15 cellular contexts compared by ENCODE assay signal in genomic region chr1:168202941-168203654, GRCh38. TPM values are rescaled to one million over a fixed set of nuclear protein-coding genes. Genes with fewer than 3 reads are reported as not detected.
DNase-seq lines count a peak whose midpoint lies in the region; ATAC-seq, FAIRE-seq and TF ChIP-seq lines count a peak whose summit lies in the region.
"Had no signal": no experiment of that assay in that cellular context is flagged by ENCODE, and none has a peak within 500 bp of the region (broad histone marks: within the 10 kb centered on the region; RNA-seq: fewer than 3 reads in every experiment).

No MANE protein-coding gene starts in this region.

- no peak overlapping the region for H3K4me3 Mint-ChIP-seq in stimulated activated memory B cell treated with anti-CD40 and anti-IgM and Interleukin-4, amounts not matched to agents 10 μg/mL and 1 μg/mL and 100 μg/mL, for 72 hours
- H3K4me3 Mint-ChIP-seq: B cell; naive thymus-derived CD8-positive, alpha-beta T cell had no signal

- peaks cover 2% of the 10 kb centered on the region; the same call in 1 of the 2 replicates for H3K4me1 ChIP-seq in IMR-90 (ENCODE audit: control insufficient read depth, insufficient read depth, low read length)

- DNase-seq in AG08395 (ENCODE audit: low spot score) = peak; percentile 96
- DNase-seq in IMR-90 = peak; percentile 81
- peak; percentile 42 for DNase-seq in bronchial epithelial cell (ENCODE audit: low read depth)
- DNase-seq in islet precursor cell = peak; percentile 76
- no peak for DNase-seq in putamen (ENCODE audit: low spot score)
- no peak for DNase-seq in left colon
- DNase-seq: activated CD4-positive, alpha-beta T cell treated with anti-CD3 and anti-CD28 coated beads, Interleukin-2, amount 50 U/mL, for 1 hour; effector CD8-positive, alpha-beta T cell; naive thymus-derived CD8-positive, alpha-beta T cell; NCI-H69; SK-N-SH had no signal

- H3K36me3 ChIP-seq in IMR-90 (ENCODE audit: control insufficient read depth, insufficient read depth, low read length) = peaks cover 4% of the 10 kb centered on the region; the same call in 1 of the 2 replicates
- peaks cover 2% of the 10 kb centered on the region for H3K36me3 ChIP-seq in bronchial epithelial cell (ENCODE audit: control insufficient read depth, insufficient read depth, low read length)

- dilution Hi-C loops in IMR-90 (cut with HindIII; ENCODE audit: low sequenced_read_pairs, unreplicated experiment) = no loop called here

- no peak overlapping the region for H2AK9ac ChIP-seq in IMR-90 (replicated peaks; ENCODE audit: low read depth, low read length, poor library complexity)

- no peak for TF ChIP-seq POLR2A in IMR-90 (IDR thresholded peaks at IDR 0.05; ENCODE audit: low read depth, low read length)

- TF ChIP-seq CTCF in IMR-90 (conservative IDR thresholded peaks at IDR 0.05; ENCODE audit: low read depth, low read length) (no peak), bronchial epithelial cell (IDR thresholded peaks at IDR 0.05; ENCODE audit: insufficient read depth, low read length, severe bottlenecking) (no peak)

- CTCF ChIA-PET in IMR-90 (lab: Yijun Ruan, JAX) = no interaction called here

- no CpG with 5 or more reads among the region's 1 CpG for WGBS in IMR-90 (ENCODE audit: extremely low coverage in 2 of 2, insufficient read length in 1 of 2), 2 experiments

- FAIRE-seq in bronchial epithelial cell (lab: Jason Lieb, UNC) = peak; percentile 47
- FAIRE-seq: H54 had no signal

- no peak overlapping the region for H2AK5ac ChIP-seq in IMR-90 (ENCODE audit: low read depth, low read length)

- H3K9me1 ChIP-seq in IMR-90 (ENCODE audit: insufficient read depth, low read length) = no peaks in the 10 kb centered on the region

- H3K36me3 Mint-ChIP-seq in stimulated activated memory B cell treated with anti-CD40 and anti-IgM and Interleukin-4, amounts not matched to agents 10 μg/mL and 1 μg/mL and 100 μg/mL, for 72 hours = peaks cover 62% of the 10 kb centered on the region

- H2BK15ac ChIP-seq in IMR-90 (ENCODE audit: low read depth, low read length) = no peak overlapping the region

- H4K91ac ChIP-seq in IMR-90 (ENCODE audit: insufficient read depth, low read depth, low read length) = no peak overlapping the region

- no peaks in the 10 kb centered on the region for H3K27me3 Mint-ChIP-seq in stimulated activated memory B cell treated with anti-CD40 and anti-IgM and Interleukin-4, amounts not matched to agents 10 μg/mL and 1 μg/mL and 100 μg/mL, for 72 hours
- H3K27me3 Mint-ChIP-seq: B cell; naive thymus-derived CD8-positive, alpha-beta T cell had no signal

- H2BK20ac ChIP-seq in IMR-90 (ENCODE audit: low read depth, low read length) = no peak overlapping the region

- POLR2A ChIA-PET in IMR-90 (lab: Charles Lee; ENCODE audit: unreplicated experiment) = no interaction called here

- no peak overlapping the region for H2BK120ac ChIP-seq in IMR-90 (ENCODE audit: low read depth, low read length)

- in situ Hi-C loops in IMR-90 (cut with MboI; ENCODE audit: low sequenced_read_pairs) = no loop called here

- H2AFZ ChIP-seq in IMR-90 (replicated peaks; ENCODE audit: low read length, poor library complexity) = no peak overlapping the region

- H3K4ac ChIP-seq in IMR-90 (ENCODE audit: low read depth, low read length) = no peak overlapping the region

- H4K5ac ChIP-seq in IMR-90 (ENCODE audit: low read depth, low read length) = no peak overlapping the region

- no TSS peak for BruUV-seq in IMR-90 (replicated peaks; lab: Mats Ljungman, UMichigan)

- no peak overlapping the region for H3K14ac ChIP-seq in IMR-90 (replicated peaks; ENCODE audit: low read depth, low read length)

- no peak overlapping the region for H3K9ac ChIP-seq in IMR-90 (ENCODE audit: low read depth, low read length)
- H3K9ac ChIP-seq: SK-N-SH had no signal

- no peaks in the 10 kb centered on the region for H3K9me3 ChIP-seq in IMR-90 (ENCODE audit: control insufficient read depth, insufficient read depth, low read length)
- H3K9me3 ChIP-seq: SK-N-SH had no signal

- no peak overlapping the region for H4K8ac ChIP-seq in IMR-90 (ENCODE audit: low read depth in 2 of 2, low read length in 2 of 2)

- ATAC-seq in IMR-90 (ENCODE audit: low read depth) (peak; percentile 66), left colon (no peak), HG03159 (IDR thresholded peaks at IDR 0.05; ENCODE audit: unreplicated experiment) (no peak)
- ATAC-seq in stimulated activated memory B cell treated with anti-CD40 and anti-IgM and Interleukin-4, amounts not matched to agents 10 μg/mL and 1 μg/mL and 100 μg/mL, for 72 hours = no peak
- ATAC-seq: naive thymus-derived CD8-positive, alpha-beta T cell had no signal

- no peaks in the 10 kb centered on the region for H4K20me1 ChIP-seq in IMR-90 (ENCODE audit: insufficient read depth, low read length)

- peak overlapping the region; percentile 49 for H2BK5ac ChIP-seq in IMR-90 (ENCODE audit: low read depth, low read length, poor library complexity, severe bottlenecking)

- no peak overlapping the region for H3K18ac ChIP-seq in IMR-90 (ENCODE audit: low read depth, low read length)

- no peak overlapping the region for H3K56ac ChIP-seq in IMR-90 (ENCODE audit: extremely low read depth, insufficient read depth, low read length)

- no peaks in the 10 kb centered on the region for H3K27me3 ChIP-seq in IMR-90 (ENCODE audit: control insufficient read depth, insufficient read depth, low read length)
- H3K27me3 ChIP-seq in bronchial epithelial cell (ENCODE audit: control insufficient read depth, insufficient read depth, low read length) = no peaks in the 10 kb centered on the region

- no peak overlapping the region for H3K27ac Mint-ChIP-seq in stimulated activated memory B cell treated with anti-CD40 and anti-IgM and Interleukin-4, amounts not matched to agents 10 μg/mL and 1 μg/mL and 100 μg/mL, for 72 hours
- H3K27ac Mint-ChIP-seq: B cell had no signal

- no peak overlapping the region for H3K4me2 ChIP-seq in IMR-90 (ENCODE audit: low read depth, low read length)
- H3K4me2 ChIP-seq: SK-N-SH had no signal

- no peak overlapping the region for H3K4me3 ChIP-seq in IMR-90 (ENCODE audit: insufficient read depth, low read depth, low read length)
- no peak overlapping the region for H3K4me3 ChIP-seq in bronchial epithelial cell (ENCODE audit: low read depth, low read length)

- peaks cover 2% of the 10 kb centered on the region for H3K9me3 Mint-ChIP-seq in stimulated activated memory B cell treated with anti-CD40 and anti-IgM and Interleukin-4, amounts not matched to agents 10 μg/mL and 1 μg/mL and 100 μg/mL, for 72 hours

- no peak overlapping the region for H3K23ac ChIP-seq in IMR-90 (ENCODE audit: low read depth, low read length)

- intact Hi-C loops in IMR-90 (cut with micrococcal nuclease) = no loop called here
- intact Hi-C loops in left colon (cut with DNase I, micrococcal nuclease) = no loop called here

- TF ChIP-seq RAD21 in IMR-90 (IDR thresholded peaks at IDR 0.05; ENCODE audit: low read length) = no peak

- H3K27ac ChIP-seq in IMR-90 (ENCODE audit: insufficient read depth, low read length) = peak overlapping the region; percentile 24; the same call in 1 of the 2 replicates

- no peaks in the 10 kb centered on the region for H3K4me1 Mint-ChIP-seq in stimulated activated memory B cell treated with anti-CD40 and anti-IgM and Interleukin-4, amounts not matched to agents 10 μg/mL and 1 μg/mL and 100 μg/mL, for 72 hours
- H3K4me1 Mint-ChIP-seq: B cell; naive thymus-derived CD8-positive, alpha-beta T cell had no signal

- no peaks in the 10 kb centered on the region for H3K79me1 ChIP-seq in IMR-90 (ENCODE audit: low read depth in 1 of 2, low read length in 2 of 2)

TF ChIP-seq in IMR-90, 13 proteins besides CTCF, POLR2A, EP300 and RAD21:
- TF ChIP-seq SMC3 (IDR thresholded peaks at IDR 0.05; ENCODE audit: low read depth, low read length) (no peak), BHLHE40 (IDR thresholded peaks at IDR 0.05; ENCODE audit: low read depth, low read length) (no peak), CEBPB (IDR thresholded peaks at IDR 0.05; ENCODE audit: low read depth, low read length) (peak; percentile 89), MAFK (IDR thresholded peaks at IDR 0.05; ENCODE audit: low read depth, low read length) (no peak), RCOR1 (IDR thresholded peaks at IDR 0.05; ENCODE audit: insufficient replicate concordance, low read length) (no peak)

RNA-seq across cellular contexts. Expression of gene SFT2D2, which starts 22.7 kb away (rescaled TPM):
- total RNA-seq in IMR-90 (2012; rRNA removed) (37.6 and 42.2 TPM in 2 replicates), bronchial epithelial cell (22.4 and 29.7 TPM in 2 replicates), left colon (10 to 100 TPM; 77.9 to 83.6 TPM)
- polyA plus RNA-seq in IMR-90 (2012; rRNA removed) = 8.8 and 11.1 TPM in 2 replicates
- polyA plus RNA-seq in IMR-90 (2012; cell fraction: cytosol; rRNA removed) = 3.2 and 3.4 TPM in 2 replicates
- 2.7 and 12.8 TPM in 2 replicates for polyA plus RNA-seq in IMR-90 (2012; cell fraction: nucleus; rRNA removed; ENCODE audit: low replicate concordance)

RNA-seq across cellular contexts. Expression of gene TIPRL, which starts 24.3 kb away (rescaled TPM):
- 15.4 and 41.1 TPM in 2 replicates for total RNA-seq in IMR-90 (2012; rRNA removed)
- 20.0 and 23.8 TPM in 2 replicates for polyA plus RNA-seq in IMR-90 (2012; rRNA removed)
- 4.2 and 5.3 TPM in 2 replicates for polyA plus RNA-seq in IMR-90 (2012; cell fraction: cytosol; rRNA removed)
- polyA plus RNA-seq in IMR-90 (2012; cell fraction: nucleus; rRNA removed; ENCODE audit: low replicate concordance) = 1.7 and 7.9 TPM in 2 replicates
- total RNA-seq in bronchial epithelial cell = 25.3 and 38.5 TPM in 2 replicates
- 10 to 100 TPM; 33.5 to 36.3 TPM for total RNA-seq in left colon

Comparison
In these comparisons a context has a peak if more than half of its experiments do, and no peak if none do; other contexts are left out.
1. DNase-seq: peak in AG08395 (single experiment), IMR-90 (single experiment), bronchial epithelial cell (single experiment) and islet precursor cell (single experiment); none in putamen (single experiment) and left colon (0 of 2).